Comparison of ENCODE assay signal across 20 cellular contexts in the genomic region with DNA sequence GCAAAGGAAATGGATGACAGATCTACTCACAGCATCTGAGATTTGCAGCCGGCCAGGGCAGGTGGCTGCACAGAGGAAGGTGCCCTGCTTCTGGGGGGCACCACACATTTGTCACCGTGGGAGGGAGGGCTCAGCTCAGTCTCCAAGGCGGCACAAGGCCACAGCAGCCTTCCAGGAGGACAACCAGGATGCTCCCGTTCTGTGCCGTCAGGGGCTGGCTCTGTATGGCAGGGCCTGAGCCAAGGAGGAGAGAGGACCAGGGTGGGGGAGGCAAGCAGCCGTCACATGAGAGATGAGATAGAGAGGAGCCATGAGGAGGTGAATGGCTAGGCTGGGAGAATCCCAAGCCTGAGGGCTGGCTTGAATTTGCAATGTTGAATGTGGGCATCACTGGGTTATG. TPM values are rescaled to one million over a fixed set of nuclear protein-coding genes. Genes with fewer than 3 reads are reported as not detected.
"Had no signal": no experiment of that assay in that cellular context is flagged by ENCODE, and none has a peak within 500 bp of the region (broad histone marks: within the 10 kb centered on the region; RNA-seq: fewer than 3 reads in every experiment).

No MANE protein-coding gene starts in this region.

- H3K4me1 ChIP-seq: uterus had no signal

- H3K4me3 ChIP-seq: coronary artery, mucosa of descending colon, psoas muscle, upper lobe of left lung, uterus had no signal

- H3K4me3 Mint-ChIP-seq: endodermal cell; naive thymus-derived CD8-positive, alpha-beta T cell; stimulated activated memory B cell treated with anti-CD40 and anti-IgM and Interleukin-4, amounts not matched to agents 10 μg/mL and 1 μg/mL and 100 μg/mL, for 72 hours; stimulated activated naive CD8-positive, alpha-beta T cell treated with anti-CD3 and anti-CD28 coated beads, Interleukin-15, amount 100 ng/mL, for 72 hours had no signal

- DNase-seq: effector CD4-positive, alpha-beta T cell; endodermal cell; foreskin melanocyte; head of caudate nucleus; hippocampal formation; kidney glomerular epithelial cell; mucosa of descending colon; psoas muscle; retina; spleen; stimulated activated CD4-positive, alpha-beta T cell treated with anti-CD3 and anti-CD28 coated beads, Interleukin-15, amount 100 ng/mL, for 24 hours; stimulated activated CD4-positive, alpha-beta T cell treated with anti-CD3 and anti-CD28 coated beads, Interleukin-1b, Interleukin-23, amount 100 ng/mL, for 48 hours; stimulated activated CD4-positive, alpha-beta T cell treated with anti-CD3 and anti-CD28 coated beads, Interleukin-4, amount 100 ng/mL, for 24 hours; stimulated activated naive CD8-positive, alpha-beta T cell treated with anti-CD3 and anti-CD28 coated beads, Interleukin-15, amount 100 ng/mL, for 72 hours; upper lobe of left lung; uterus had no signal

- H3K36me3 ChIP-seq: spleen, upper lobe of left lung, uterus had no signal

- ATAC-seq: mucosa of descending colon; naive thymus-derived CD8-positive, alpha-beta T cell; psoas muscle; sciatic nerve; stimulated activated memory B cell treated with anti-CD40 and anti-IgM and Interleukin-4, amounts not matched to agents 10 μg/mL and 1 μg/mL and 100 μg/mL, for 72 hours; stimulated activated naive CD8-positive, alpha-beta T cell treated with anti-CD3 and anti-CD28 coated beads, Interleukin-15, amount 100 ng/mL, for 72 hours had no signal

- H3K4me1 Mint-ChIP-seq: endodermal cell; stimulated activated memory B cell treated with anti-CD40 and anti-IgM and Interleukin-4, amounts not matched to agents 10 μg/mL and 1 μg/mL and 100 μg/mL, for 72 hours had no signal

- H3K9me3 ChIP-seq: mucosa of descending colon, upper lobe of left lung had no signal

- H3K27ac ChIP-seq: coronary artery, psoas muscle, spleen, uterus had no signal

- H3K27ac Mint-ChIP-seq: endodermal cell; stimulated activated memory B cell treated with anti-CD40 and anti-IgM and Interleukin-4, amounts not matched to agents 10 μg/mL and 1 μg/mL and 100 μg/mL, for 72 hours; stimulated activated naive CD8-positive, alpha-beta T cell treated with anti-CD3 and anti-CD28 coated beads, Interleukin-15, amount 100 ng/mL, for 72 hours had no signal

- H3K27me3 ChIP-seq: uterus had no signal

RNA-seq across cellular contexts. Expression of a gene that starts 4.6 kb away (rescaled TPM):
- total RNA-seq: naive thymus-derived CD8-positive, alpha-beta T cell had no signal
